ENCODE assay signal across 24 cellular contexts in the genomic region with DNA sequence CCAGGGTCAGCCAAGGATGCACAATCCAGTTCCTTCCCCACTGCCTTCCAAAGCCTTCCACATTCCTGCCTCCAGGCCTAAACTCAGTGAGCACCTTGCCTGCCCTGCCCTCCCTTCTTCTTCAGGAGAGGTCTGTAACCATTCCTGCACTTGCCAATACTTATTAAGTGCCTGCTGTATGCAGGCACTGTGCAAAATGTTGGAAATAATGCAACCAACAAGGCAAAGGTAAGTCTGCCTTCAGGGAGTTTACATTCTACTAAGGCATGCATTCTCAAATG. TPM values are rescaled to one million over a fixed set of nuclear protein-coding genes. Genes with fewer than 3 reads are reported as not detected.
A peak's percentile ranks its signal among the peaks of the same experiment; 100 is the strongest.
DNase-seq lines count a peak whose midpoint lies in the region; ATAC-seq, FAIRE-seq and TF ChIP-seq lines count a peak whose summit lies in the region.
"Had no signal": no experiment of that assay in that cellular context is flagged by ENCODE, and none has a peak within 500 bp of the region (broad histone marks: within the 10 kb centered on the region; RNA-seq: fewer than 3 reads in every experiment).

No MANE protein-coding gene starts in this region.

- intact Hi-C loops in kidney (cut with DNase I), result no loop called here

- H3K36me3 ChIP-seq in BJ (ENCODE audit: control insufficient read depth, insufficient read depth, low read length) (no peaks in the 10 kb centered on the region), kidney (ENCODE audit: control insufficient read depth in 1 of 2, insufficient read depth in 2 of 2, low read length in 2 of 2) (no peaks in the 10 kb centered on the region)

- no peak for DNase-seq in BJ (ENCODE audit: low read depth)
- DNase-seq in cardiac fibroblast (ENCODE audit: low read depth in 2 of 2), result no peak
- peak; percentile 10 for DNase-seq in kidney
- no peak for DNase-seq in LoVo (ENCODE audit: low spot score)
- DNase-seq in NOMO-1 treated with DMSO at 0.1 percent for 48 hours (lab: John Stamatoyannopoulos, UW; ENCODE audit: unreplicated experiment), result no peak
- DNase-seq: Caco-2; CD8-positive, alpha-beta T cell; DMS79; KBM-7; MM.1S; NCI-H1048; NCI-H1694 treated with DMSO at 0.1 percent for 48 hours; NCI-H2081; NCI-H510A; SHP77 treated with DMSO at 0.1 percent for 48 hours had no signal

- H3K27ac ChIP-seq in kidney (ENCODE audit: low read depth in 2 of 2, low read length in 2 of 2), result no peak overlapping the region
- H3K27ac ChIP-seq: C4-2B, RWPE1 had no signal

- POLR2A ChIA-PET in BJ (lab: Charles Lee), result no interaction called here

- TF ChIP-seq CTCF in BJ (IDR thresholded peaks at IDR 0.05; ENCODE audit: insufficient read depth, low read depth, low read length) (peak; percentile 34), cardiac fibroblast (IDR thresholded peaks at IDR 0.05; ENCODE audit: low read depth, low read length) (peak; percentile 1), kidney (IDR thresholded peaks at IDR 0.05; ENCODE audit: borderline replicate concordance, extremely low read depth, insufficient read depth) (no peak)

- H3K4me3 ChIP-seq in BJ (ENCODE audit: low read depth, low read length) (no peak overlapping the region), cardiac fibroblast (replicated peaks in 1 of 2; ENCODE audit: low read depth in 2 of 2, low read length in 2 of 2) (no peak overlapping the region), kidney (ENCODE audit: low read length in 2 of 2) (no peak overlapping the region)

- H3K27me3 ChIP-seq in BJ (ENCODE audit: control insufficient read depth, insufficient read depth, low read length), result no peaks in the 10 kb centered on the region

- no peak overlapping the region for H3K9ac ChIP-seq in kidney (ENCODE audit: low read length in 2 of 2)

- CTCF ChIA-PET in BJ (lab: Yijun Ruan, JAX), result no interaction called here

- ATAC-seq in GM21390 (IDR thresholded peaks at IDR 0.05; ENCODE audit: unreplicated experiment), result no peak
- ATAC-seq in GM21367 (IDR thresholded peaks at IDR 0.05; ENCODE audit: unreplicated experiment), result no peak
- ATAC-seq: CD8-positive, alpha-beta T cell; Panc1 had no signal

- no peaks in the 10 kb centered on the region for H3K9me3 ChIP-seq in kidney (ENCODE audit: control insufficient read depth in 1 of 2, low read length in 2 of 2)
- H3K9me3 ChIP-seq: Caco-2 had no signal

- peaks cover 21 to 25% of the 10 kb centered on the region in 2 donors for H3K4me1 ChIP-seq in kidney (ENCODE audit: control insufficient read depth in 1 of 2, insufficient read depth in 1 of 2, low read depth in 1 of 2, low read length in 2 of 2)

- FAIRE-seq in kidney (lab: Jason Lieb, UNC), result no peak
- FAIRE-seq: GM12892, H54, HTR-8/SVneo had no signal

RNA-seq across cellular contexts. Expression of gene TCOF1, which starts 4.2 kb away (rescaled TPM):
- 5.7 and 9.7 TPM in 2 replicates for polyA plus RNA-seq in BJ (2011; rRNA removed)
- polyA minus RNA-seq in BJ (2011; rRNA and poly(A)+ RNA removed), result 11.3 and 11.7 TPM in 2 replicates
- 23.5 TPM for total RNA-seq in kidney
- polyA plus RNA-seq in kidney (ENCODE audit: insufficient read depth, low read depth, low replicate concordance), result 12.2 TPM

RNA-seq across cellular contexts. Expression of gene ARSI, which starts 50.6 kb away (rescaled TPM):
- polyA plus RNA-seq in BJ (2011; rRNA removed), result 5.2 and 9.8 TPM in 2 replicates
- polyA minus RNA-seq in BJ (2011; rRNA and poly(A)+ RNA removed), result 5.8 and 6.8 TPM in 2 replicates
- 0.57 TPM for total RNA-seq in kidney
- polyA plus RNA-seq in kidney (ENCODE audit: insufficient read depth, low read depth, low replicate concordance), result 1.1 TPM
- total RNA-seq: OCI-LY7 had no signal

RNA-seq across cellular contexts. Expression of gene CD74, which starts 59.4 kb away (rescaled TPM):
- polyA plus RNA-seq in BJ (2011; rRNA removed) (0.28 and 0.31 TPM in 2 replicates), kidney (ENCODE audit: insufficient read depth, low read depth, low replicate concordance) (1,887 TPM)
- polyA minus RNA-seq in BJ (2011; rRNA and poly(A)+ RNA removed), result not detected in 2 replicates
- total RNA-seq in kidney, result 2,003 TPM

Comparison
In these comparisons a context has a peak if more than half of its experiments do, and no peak if none do; other contexts are left out.
1. RNA of gene CD74, which starts 59.4 kb away (polyA plus RNA-seq): 1,887 TPM in kidney (single experiment); 0.28 to 0.31 TPM in BJ; every median in the first group is over 1,000 times any median in the second.